40 cellular contexts compared by ENCODE assay signal in genomic region chr7:143337216-143337615, GRCh38. TPM values are rescaled to one million over a fixed set of nuclear protein-coding genes. Genes with fewer than 3 reads are reported as not detected.
"Had no signal": no experiment of that assay in that cellular context is flagged by ENCODE, and none has a peak within 500 bp of the region (broad histone marks: within the 10 kb centered on the region; RNA-seq: fewer than 3 reads in every experiment).

No MANE protein-coding gene starts in this region.

- H3K27ac ChIP-seq: adrenal gland, body of pancreas, brain microvascular endothelial cell, breast epithelium, WERI-Rb-1 had no signal

- H3K27me3 ChIP-seq: body of pancreas, brain microvascular endothelial cell, breast epithelium had no signal

- H3K27ac Mint-ChIP-seq: activated CD4-positive, alpha-beta memory T cell treated with anti-CD3 and anti-CD28 coated beads, Interleukin-2, amount 10 ng/mL, durations not matched to agents 7 days and 5 days; activated CD4-positive, alpha-beta T cell treated with anti-CD3 and anti-CD28 coated beads, Interleukin-2, amount 10 ng/mL, durations not matched to agents 7 days and 5 days; activated CD8-positive, alpha-beta memory T cell treated with anti-CD3 and anti-CD28 coated beads, Interleukin-2, amount 10 ng/mL, durations not matched to agents 7 days and 5 days; activated CD8-positive, alpha-beta T cell treated with anti-CD3 and anti-CD28 coated beads, Interleukin-2, amount 10 ng/mL, durations not matched to agents 7 days and 5 days; activated naive CD4-positive, alpha-beta T cell treated with anti-CD3 and anti-CD28 coated beads for 36 hours; activated naive CD4-positive, alpha-beta T cell treated with anti-CD3 and anti-CD28 coated beads, Interleukin-2, amount 50 U/mL, for 72 hours; activated naive CD8-positive, alpha-beta T cell treated with anti-CD3 and anti-CD28 coated beads for 36 hours; activated T-cell treated with anti-CD3 and anti-CD28 coated beads, Interleukin-2, amount 50 U/mL, for 72 hours; activated T-helper 1 cell treated with anti-CD3 and anti-CD28 coated beads, Interleukin-12 subunit alpha, Interleukin-12 subunit beta, Interleukin-2, Interleukin-4 antibody, amounts not matched to agents 30 ng/mL and 10 ng/mL and 1 ng/mL, durations not matched to agents 14 hours and 24 hours and 36 hours; activated T-helper 17 cell treated with anti-CD3 and anti-CD28 coated beads, Interleukin-2, amount 50 U/mL, for 72 hours; T-helper 1 cell treated with Interleukin-12 subunit alpha and Interleukin-12 subunit beta and Interleukin-4 antibody, amounts not matched to agents 30 μg/mL and 1 μg/mL, for 36 hours; T-helper 2 cell treated with Interferon-gamma antibody and Interleukin-4, amounts not matched to agents 5 μg/mL and 100 μg/mL, for 36 hours; WTC11 had no signal

- DNase-seq: activated CD4-positive, alpha-beta memory T cell treated with anti-CD3 and anti-CD28 coated beads, Interleukin-2, amount 10 ng/mL, durations not matched to agents 7 days and 5 days; activated CD4-positive, alpha-beta T cell treated with anti-CD3 and anti-CD28 coated beads for 1 hour; activated CD4-positive, alpha-beta T cell treated with anti-CD3 and anti-CD28 coated beads for 48 hours; activated CD4-positive, alpha-beta T cell treated with anti-CD3 and anti-CD28 coated beads, Interleukin-2, amount 10 ng/mL, durations not matched to agents 7 days and 5 days; activated CD4-positive, alpha-beta T cell treated with anti-CD3 and anti-CD28 coated beads, Interleukin-2, amount 50 U/mL, for 48 hours; activated CD4-positive, CD25-positive, alpha-beta regulatory T cell; activated CD8-positive, alpha-beta memory T cell treated with anti-CD3 and anti-CD28 coated beads for 24 hours; activated CD8-positive, alpha-beta memory T cell treated with anti-CD3 and anti-CD28 coated beads, Interleukin-2, amount 10 ng/mL, durations not matched to agents 7 days and 5 days; activated CD8-positive, alpha-beta T cell treated with anti-CD3 and anti-CD28 coated beads, Interleukin-2, amount 10 ng/mL, durations not matched to agents 7 days and 5 days; activated effector memory CD4-positive, alpha-beta T cell treated with anti-CD3 and anti-CD28 coated beads, Interleukin-2, amount 50 U/mL, for 16 hours; activated gamma-delta T cell treated with Interleukin-2 at 50 U/mL for 16 hours; activated naive CD4-positive, alpha-beta T cell; activated naive CD4-positive, alpha-beta T cell treated with anti-CD3 and anti-CD28 coated beads for 36 hours; activated naive CD4-positive, alpha-beta T cell treated with anti-CD3 and anti-CD28 coated beads, Interleukin-2, amount 50 U/mL, for 16 hours; activated naive CD8-positive, alpha-beta T cell treated with anti-CD3 and anti-CD28 coated beads for 36 hours; activated T-cell treated with anti-CD3 and anti-CD28 coated beads for 4 hours; activated T-cell treated with anti-CD3 and anti-CD28 coated beads, Interleukin-2, amount 50 U/mL, for 1 hour; activated T-cell treated with anti-CD3 and anti-CD28 coated beads, Interleukin-2, amount 50 U/mL, for 4 hours; activated T-cell treated with anti-CD3 and anti-CD28 coated beads, Interleukin-2, amount 50 U/mL, for 72 hours; adrenal gland; amniotic stem cell; aorta; body of pancreas; brain microvascular endothelial cell; central memory CD4-positive, alpha-beta T cell; T-helper 1 cell; T-helper 2 cell; T-helper 9 cell; WERI-Rb-1 had no signal

- H3K9me3 Mint-ChIP-seq: activated CD4-positive, alpha-beta memory T cell treated with anti-CD3 and anti-CD28 coated beads, Interleukin-2, amount 10 ng/mL, durations not matched to agents 7 days and 5 days; activated CD4-positive, alpha-beta T cell treated with anti-CD3 and anti-CD28 coated beads, Interleukin-2, amount 10 ng/mL, durations not matched to agents 7 days and 5 days; activated naive CD4-positive, alpha-beta T cell treated with anti-CD3 and anti-CD28 coated beads for 36 hours; activated naive CD4-positive, alpha-beta T cell treated with anti-CD3 and anti-CD28 coated beads, Interleukin-2, amount 50 U/mL, for 72 hours; activated naive CD8-positive, alpha-beta T cell treated with anti-CD3 and anti-CD28 coated beads for 36 hours; activated T-cell treated with anti-CD3 and anti-CD28 coated beads, Interleukin-2, amount 50 U/mL, for 4 hours; activated T-cell treated with anti-CD3 and anti-CD28 coated beads, Interleukin-2, amount 50 U/mL, for 72 hours; activated T-helper 1 cell treated with anti-CD3 and anti-CD28 coated beads, Interleukin-12 subunit alpha, Interleukin-12 subunit beta, Interleukin-2, Interleukin-4 antibody, amounts not matched to agents 30 ng/mL and 10 ng/mL and 1 ng/mL, durations not matched to agents 14 hours and 24 hours and 36 hours; activated T-helper 17 cell treated with anti-CD3 and anti-CD28 coated beads, Interleukin-2, amount 50 U/mL, for 72 hours; T-helper 1 cell treated with Interleukin-12 subunit alpha and Interleukin-12 subunit beta and Interleukin-4 antibody, amounts not matched to agents 30 μg/mL and 1 μg/mL, for 36 hours; T-helper 2 cell treated with Interferon-gamma antibody and Interleukin-4, amounts not matched to agents 5 μg/mL and 100 μg/mL, for 36 hours; WTC11 had no signal

- H3K4me3 ChIP-seq: adrenal gland, body of pancreas, breast epithelium had no signal

- H3K4me1 ChIP-seq: adrenal gland, body of pancreas, breast epithelium had no signal

- H3K4me1 Mint-ChIP-seq: activated CD4-positive, alpha-beta memory T cell treated with anti-CD3 and anti-CD28 coated beads, Interleukin-2, amount 10 ng/mL, durations not matched to agents 7 days and 5 days; activated CD4-positive, alpha-beta T cell treated with anti-CD3 and anti-CD28 coated beads, Interleukin-2, amount 10 ng/mL, durations not matched to agents 7 days and 5 days; activated CD8-positive, alpha-beta memory T cell treated with anti-CD3 and anti-CD28 coated beads, Interleukin-2, amount 10 ng/mL, durations not matched to agents 7 days and 5 days; activated naive CD8-positive, alpha-beta T cell treated with anti-CD3 and anti-CD28 coated beads for 36 hours; WTC11 had no signal

- ATAC-seq: activated CD4-positive, CD25-positive, alpha-beta regulatory T cell treated with anti-CD3 and anti-CD28 coated beads, Interleukin-2, amount 50 U/mL, for 24 hours; activated CD8-positive, alpha-beta memory T cell treated with anti-CD3 and anti-CD28 coated beads, Interleukin-2, amount 10 ng/mL, durations not matched to agents 7 days and 5 days; activated CD8-positive, alpha-beta T cell treated with anti-CD3 and anti-CD28 coated beads, Interleukin-2, amount 10 ng/mL, durations not matched to agents 7 days and 5 days; activated T-cell treated with anti-CD3 and anti-CD28 coated beads, Interleukin-2, amount 50 U/mL, for 4 hours; activated T-helper 17 cell treated with anti-CD3 and anti-CD28 coated beads, Interleukin-2, amount 50 U/mL, for 72 hours; body of pancreas; WTC11 had no signal

- H3K36me3 ChIP-seq: adrenal gland, brain microvascular endothelial cell, breast epithelium, WERI-Rb-1 had no signal

- H3K9me3 ChIP-seq: adrenal gland, body of pancreas, breast epithelium had no signal

- H3K36me3 Mint-ChIP-seq: activated CD8-positive, alpha-beta memory T cell treated with anti-CD3 and anti-CD28 coated beads, Interleukin-2, amount 10 ng/mL, durations not matched to agents 7 days and 5 days; activated naive CD4-positive, alpha-beta T cell treated with anti-CD3 and anti-CD28 coated beads, Interleukin-2, amount 50 U/mL, for 72 hours; activated naive CD8-positive, alpha-beta T cell treated with anti-CD3 and anti-CD28 coated beads for 36 hours; WTC11 had no signal

- H3K4me3 Mint-ChIP-seq: activated CD4-positive, alpha-beta memory T cell treated with anti-CD3 and anti-CD28 coated beads, Interleukin-2, amount 10 ng/mL, durations not matched to agents 7 days and 5 days; activated CD4-positive, alpha-beta T cell treated with anti-CD3 and anti-CD28 coated beads, Interleukin-2, amount 10 ng/mL, durations not matched to agents 7 days and 5 days; activated CD8-positive, alpha-beta memory T cell treated with anti-CD3 and anti-CD28 coated beads, Interleukin-2, amount 10 ng/mL, durations not matched to agents 7 days and 5 days; activated CD8-positive, alpha-beta T cell treated with anti-CD3 and anti-CD28 coated beads, Interleukin-2, amount 10 ng/mL, durations not matched to agents 7 days and 5 days; activated naive CD4-positive, alpha-beta T cell treated with anti-CD3 and anti-CD28 coated beads for 36 hours; activated naive CD8-positive, alpha-beta T cell treated with anti-CD3 and anti-CD28 coated beads for 36 hours; activated T-cell treated with anti-CD3 and anti-CD28 coated beads, Interleukin-2, amount 50 U/mL, for 4 hours; activated T-cell treated with anti-CD3 and anti-CD28 coated beads, Interleukin-2, amount 50 U/mL, for 72 hours; activated T-helper 1 cell treated with anti-CD3 and anti-CD28 coated beads, Interleukin-12 subunit alpha, Interleukin-12 subunit beta, Interleukin-2, Interleukin-4 antibody, amounts not matched to agents 30 ng/mL and 10 ng/mL and 1 ng/mL, durations not matched to agents 14 hours and 24 hours and 36 hours; activated T-helper 17 cell treated with anti-CD3 and anti-CD28 coated beads, Interleukin-2, amount 50 U/mL, for 72 hours; T-helper 1 cell treated with Interleukin-12 subunit alpha and Interleukin-12 subunit beta and Interleukin-4 antibody, amounts not matched to agents 30 μg/mL and 1 μg/mL, for 36 hours; T-helper 2 cell treated with Interferon-gamma antibody and Interleukin-4, amounts not matched to agents 5 μg/mL and 100 μg/mL, for 36 hours; WTC11 had no signal

RNA-seq across cellular contexts. Expression of gene CLCN1, which starts 21.3 kb away (rescaled TPM):
- total RNA-seq: activated naive CD4-positive, alpha-beta T cell treated with anti-CD3 and anti-CD28 coated beads for 36 hours; activated T-cell treated with anti-CD3 and anti-CD28 coated beads, Interleukin-2, amount 50 U/mL, for 4 hours; activated T-helper 1 cell treated with anti-CD3 and anti-CD28 coated beads, Interleukin-12 subunit alpha, Interleukin-12 subunit beta, Interleukin-2, Interleukin-4 antibody, amounts not matched to agents 30 ng/mL and 10 ng/mL and 1 ng/mL, durations not matched to agents 14 hours and 24 hours and 36 hours; aorta; astrocyte; body of pancreas; cardiac septum; cerebellum had no signal
